9 cellular contexts compared by ENCODE assay signal in the genomic region with DNA sequence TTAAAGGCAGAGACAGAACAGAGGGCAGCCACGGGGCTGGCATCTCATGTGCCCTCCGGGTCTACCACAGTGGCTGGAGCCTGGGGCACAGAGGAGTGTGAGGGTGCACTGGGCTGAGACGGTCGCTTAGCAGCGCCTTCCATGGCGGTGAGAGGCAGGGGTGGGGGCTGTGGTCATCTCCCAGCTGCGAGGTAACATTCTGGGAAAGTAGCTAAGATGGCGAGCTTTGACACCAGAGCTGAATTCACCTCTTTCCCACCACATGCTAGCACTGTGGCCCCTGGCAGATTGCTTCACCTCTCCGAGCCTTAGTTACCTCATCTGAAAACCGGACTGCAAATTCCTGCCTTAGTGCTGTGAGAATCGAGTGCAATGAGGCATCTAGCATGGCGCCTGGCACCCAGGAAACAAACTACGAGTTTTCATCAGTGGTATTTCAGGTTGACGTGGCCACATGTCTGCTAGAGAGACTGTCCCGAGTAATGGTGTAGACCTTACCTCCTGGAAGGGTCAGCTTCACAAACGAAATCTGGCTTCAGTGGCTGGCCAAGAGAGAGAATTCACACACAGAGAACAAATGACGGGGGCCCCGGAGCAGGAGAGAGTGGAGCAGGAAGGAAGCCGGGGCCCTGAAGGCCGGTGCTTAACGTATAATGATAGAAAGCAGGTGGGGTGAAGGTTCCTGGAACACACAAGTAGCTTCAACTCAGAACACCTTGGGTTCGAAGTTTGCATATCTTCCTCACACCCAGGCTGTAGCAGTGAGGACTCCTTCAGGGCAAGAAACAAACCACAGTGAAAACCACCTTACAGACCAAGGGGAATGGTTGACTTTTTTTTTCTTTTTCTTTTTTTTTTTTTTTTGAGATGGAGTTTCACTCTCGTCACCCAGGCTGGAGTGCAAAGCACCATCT. TPM values are rescaled to one million over a fixed set of nuclear protein-coding genes. Genes with fewer than 3 reads are reported as not detected.
A peak's percentile ranks its signal among the peaks of the same experiment; 100 is the strongest.
DNase-seq lines count a peak whose midpoint lies in the region; ATAC-seq and FAIRE-seq lines count a peak whose summit lies in the region.
"Had no signal": no experiment of that assay in that cellular context is flagged by ENCODE, and none has a peak within 500 bp of the region (broad histone marks: within the 10 kb centered on the region; RNA-seq: fewer than 3 reads in every experiment).

No MANE protein-coding gene starts in this region.

- H3K27me3 Mint-ChIP-seq in activated naive CD4-positive, alpha-beta T cell treated with anti-CD3 and anti-CD28 coated beads for 36 hours (ENCODE audit: low read depth), result no peaks in the 10 kb centered on the region

- DNase-seq in activated naive CD4-positive, alpha-beta T cell treated with anti-CD3 and anti-CD28 coated beads for 36 hours, result peak; percentile 78
- peak; percentile 49 for DNase-seq in stimulated activated CD4-positive, alpha-beta T cell treated with anti-CD3 and anti-CD28 coated beads, Interleukin-4, amount 100 ng/mL, for 24 hours
- DNase-seq in NK-92 treated with Interleukin-12 subunit alpha and Interleukin-12 subunit beta, amount 100 ng/mL, for 24 hours (lab: John Stamatoyannopoulos, UW), result no peak
- DNase-seq in ecto neural progenitor cell (ENCODE audit: low spot score) (no peak), frontal cortex (ENCODE audit: low spot score in 2 of 2) (no peak), HuH-7.5 (ENCODE audit: low spot score) (no peak)

- H3K9me3 Mint-ChIP-seq in activated naive CD4-positive, alpha-beta T cell treated with anti-CD3 and anti-CD28 coated beads for 36 hours, result no peaks in the 10 kb centered on the region
- H3K9me3 Mint-ChIP-seq: GM23338 had no signal

- H3K36me3 Mint-ChIP-seq in activated naive CD4-positive, alpha-beta T cell treated with anti-CD3 and anti-CD28 coated beads for 36 hours (ENCODE audit: low read depth), result peaks cover 24% of the 10 kb centered on the region

- CTCF ChIA-PET in activated naive CD4-positive, alpha-beta T cell treated with anti-CD3 and anti-CD28 coated beads for 36 hours (lab: Charles Lee), result interaction anchor here (0.6 to 2.0 kb wide), 6 partner anchors 11 to 1068 kb away, joined by 3 to 9 read pairs (median 4); no protein-coding TSS in a partner anchor

- FAIRE-seq in frontal cortex (lab: Jason Lieb, UNC), result no peak

- H3K4me1 Mint-ChIP-seq in activated naive CD4-positive, alpha-beta T cell treated with anti-CD3 and anti-CD28 coated beads for 36 hours (ENCODE audit: low read depth), result peaks cover 77% of the 10 kb centered on the region

- ATAC-seq in GM19324 (IDR thresholded peaks at IDR 0.05; ENCODE audit: low FRiP score, unreplicated experiment) (peak; percentile 73), HG03521 (IDR thresholded peaks at IDR 0.05; ENCODE audit: unreplicated experiment) (peak; percentile 64)
- ATAC-seq: GM23338 had no signal

- peak overlapping the region; percentile 91 for H3K4me3 Mint-ChIP-seq in activated naive CD4-positive, alpha-beta T cell treated with anti-CD3 and anti-CD28 coated beads for 36 hours
- H3K4me3 Mint-ChIP-seq: GM23338 had no signal

- H3K27ac Mint-ChIP-seq in activated naive CD4-positive, alpha-beta T cell treated with anti-CD3 and anti-CD28 coated beads for 36 hours, result peak overlapping the region; percentile 100
- H3K27ac Mint-ChIP-seq: GM23338 had no signal

- intact Hi-C loops in activated naive CD4-positive, alpha-beta T cell treated with anti-CD3 and anti-CD28 coated beads for 36 hours (cut with micrococcal nuclease), result loop anchor here (1.0 to 2.0 kb wide), 2 partner anchors 126 to 580 kb away; no protein-coding TSS in a partner anchor

RNA-seq across cellular contexts. Expression of gene RFLNB, which starts 29.2 kb away (rescaled TPM):
- total RNA-seq in activated naive CD4-positive, alpha-beta T cell treated with anti-CD3 and anti-CD28 coated beads for 36 hours, result 10 to 100 TPM; 34.3 to 35.6 TPM
- 34.6 TPM for total RNA-seq in frontal cortex

Comparison
In these comparisons a context has a peak if more than half of its experiments do, and no peak if none do; other contexts are left out.
1. DNase-seq: peak in activated naive CD4-positive, alpha-beta T cell treated with anti-CD3 and anti-CD28 coated beads for 36 hours (single experiment) and stimulated activated CD4-positive, alpha-beta T cell treated with anti-CD3 and anti-CD28 coated beads, Interleukin-4, amount 100 ng/mL, for 24 hours (single experiment); none in NK-92 treated with Interleukin-12 subunit alpha and Interleukin-12 subunit beta, amount 100 ng/mL, for 24 hours (single experiment), ecto neural progenitor cell (single experiment), frontal cortex (0 of 2) and HuH-7.5 (single experiment).